8 cellular contexts compared by ENCODE assay signal in genomic region chr10:108911814-108912541, GRCh38.
DNase-seq lines count a peak whose midpoint lies in the region; ATAC-seq and TF ChIP-seq lines count a peak whose summit lies in the region.

No MANE protein-coding gene starts in this region.

- H3K36me3 Mint-ChIP-seq in endothelial cell (ENCODE audit: low read depth, unreplicated experiment): no peaks in the 10 kb centered on the region
- no peaks in the 10 kb centered on the region for H3K36me3 Mint-ChIP-seq in activated CD8-positive, alpha-beta T cell treated with anti-CD3 and anti-CD28 coated beads for 36 hours (ENCODE audit: low read depth)

- no peaks in the 10 kb centered on the region for H3K27me3 Mint-ChIP-seq in endothelial cell (ENCODE audit: unreplicated experiment)
- peaks cover 3% of the 10 kb centered on the region for H3K27me3 Mint-ChIP-seq in activated CD8-positive, alpha-beta T cell treated with anti-CD3 and anti-CD28 coated beads for 36 hours

- H3K9me3 Mint-ChIP-seq in endothelial cell (ENCODE audit: unreplicated experiment): no peaks in the 10 kb centered on the region
- H3K9me3 Mint-ChIP-seq in activated CD8-positive, alpha-beta T cell treated with anti-CD3 and anti-CD28 coated beads for 36 hours: no peaks in the 10 kb centered on the region

- intact Hi-C loops in mucosa of descending colon (cut with DNase I, micrococcal nuclease): no loop called here
- intact Hi-C loops in activated CD8-positive, alpha-beta T cell treated with anti-CD3 and anti-CD28 coated beads for 36 hours (cut with micrococcal nuclease): no loop called here

- H3K9me3 ChIP-seq in mucosa of descending colon: no peaks in the 10 kb centered on the region

- no peak overlapping the region for H3K4me3 ChIP-seq in mucosa of descending colon

- peak overlapping the region; percentile 91 for H3K4me3 Mint-ChIP-seq in endothelial cell (ENCODE audit: unreplicated experiment)
- no peak overlapping the region for H3K4me3 Mint-ChIP-seq in activated CD8-positive, alpha-beta T cell treated with anti-CD3 and anti-CD28 coated beads for 36 hours

- H3K4me1 ChIP-seq in mucosa of descending colon (ENCODE audit: low read depth): no peaks in the 10 kb centered on the region

- ATAC-seq in GM21528 (IDR thresholded peaks at IDR 0.05; ENCODE audit: low FRiP score, unreplicated experiment): peak; percentile 63
- peak; percentile 76 for ATAC-seq in mucosa of descending colon
- no peak for ATAC-seq in activated CD8-positive, alpha-beta T cell treated with anti-CD3 and anti-CD28 coated beads for 36 hours

- POLR2A ChIA-PET in activated CD8-positive, alpha-beta T cell treated with anti-CD3 and anti-CD28 coated beads for 36 hours (lab: Charles Lee): no interaction called here

- CTCF ChIA-PET in activated CD8-positive, alpha-beta T cell treated with anti-CD3 and anti-CD28 coated beads for 36 hours (lab: Charles Lee): interaction anchor here (1.1 kb wide), 1 partner anchor 14 kb away, joined by 3 read pairs; no protein-coding TSS in a partner anchor

- TF ChIP-seq CTCF in C4-2B (conservative IDR thresholded peaks at IDR 0.05) (peak; percentile 77), endothelial cell (IDR thresholded peaks at IDR 0.05; ENCODE audit: unreplicated experiment) (no peak), mucosa of descending colon (IDR thresholded peaks at IDR 0.05) (peak; percentile 17)
- TF ChIP-seq CTCF in activated CD8-positive, alpha-beta T cell treated with anti-CD3 and anti-CD28 coated beads for 36 hours (IDR thresholded peaks at IDR 0.05): no peak

- no peak overlapping the region for H3K27ac Mint-ChIP-seq in endothelial cell (ENCODE audit: unreplicated experiment)
- no peak overlapping the region for H3K27ac Mint-ChIP-seq in activated CD8-positive, alpha-beta T cell treated with anti-CD3 and anti-CD28 coated beads for 36 hours

- peak; percentile 50 for DNase-seq in NCI-H1694 (lab: John Stamatoyannopoulos, UW)
- DNase-seq in endothelial cell (ENCODE audit: low spot score): peak; percentile 78
- peak; percentile 49 to 54 (median 50) for DNase-seq in mucosa of descending colon
- DNase-seq in NCI-H1417 treated with DMSO at 0.1 percent for 48 hours (lab: John Stamatoyannopoulos, UW): no peak
- DNase-seq in NCI-H1436 treated with DMSO at 0.1 percent for 48 hours (lab: John Stamatoyannopoulos, UW): no peak
- no peak for DNase-seq in activated CD8-positive, alpha-beta T cell treated with anti-CD3 and anti-CD28 coated beads for 36 hours

- no peaks in the 10 kb centered on the region for H3K4me1 Mint-ChIP-seq in endothelial cell (ENCODE audit: unreplicated experiment)
- H3K4me1 Mint-ChIP-seq in activated CD8-positive, alpha-beta T cell treated with anti-CD3 and anti-CD28 coated beads for 36 hours (ENCODE audit: low read depth): no peaks in the 10 kb centered on the region

- H3K36me3 ChIP-seq in mucosa of descending colon (ENCODE audit: low read depth): no peaks in the 10 kb centered on the region

- H3K27ac ChIP-seq in C4-2B: no peak overlapping the region

Comparison
In these comparisons a context has a peak if more than half of its experiments do, and no peak if none do; other contexts are left out.
1. CTCF ChIP-seq: peak in C4-2B (single experiment) and mucosa of descending colon (single experiment); none in endothelial cell (single experiment) and activated CD8-positive, alpha-beta T cell treated with anti-CD3 and anti-CD28 coated beads for 36 hours (single experiment).
2. DNase-seq: peak in NCI-H1694 (single experiment), endothelial cell (single experiment) and mucosa of descending colon (3 of 3); none in NCI-H1417 treated with DMSO at 0.1 percent for 48 hours (single experiment), NCI-H1436 treated with DMSO at 0.1 percent for 48 hours (single experiment) and activated CD8-positive, alpha-beta T cell treated with anti-CD3 and anti-CD28 coated beads for 36 hours (single experiment).